In genomic region chr5:146825033-146825432, GRCh38 we compare ENCODE assay signal across 9 cellular contexts. TPM values are rescaled to one million over a fixed set of nuclear protein-coding genes. Genes with fewer than 3 reads are reported as not detected.
A peak's percentile ranks its signal among the peaks of the same experiment; 100 is the strongest.
DNase-seq lines count a peak whose midpoint lies in the region; ATAC-seq and TF ChIP-seq lines count a peak whose summit lies in the region.
"Had no signal": no experiment of that assay in that cellular context is flagged by ENCODE, and none has a peak within 500 bp of the region (broad histone marks: within the 10 kb centered on the region; RNA-seq: fewer than 3 reads in every experiment).

No MANE protein-coding gene starts in this region.

- no peak overlapping the region for H3K27ac Mint-ChIP-seq in Calu3 (ENCODE audit: unreplicated experiment)

- dilution Hi-C loops in IMR-90 (cut with HindIII; ENCODE audit: low sequenced_read_pairs, unreplicated experiment): no loop called here

- no peaks in the 10 kb centered on the region for H4K20me1 ChIP-seq in IMR-90 (ENCODE audit: insufficient read depth, low read length)

- H3K4me1 ChIP-seq in IMR-90 (ENCODE audit: control insufficient read depth, insufficient read depth, low read length): no peaks in the 10 kb centered on the region
- no peaks in the 10 kb centered on the region for H3K4me1 ChIP-seq in adrenal gland (replicated peaks in 1 of 2)
- peaks cover 0 to 6% (median 3%) of the 10 kb centered on the region in 4 donors for H3K4me1 ChIP-seq in esophagus muscularis mucosa

- no peak overlapping the region for H3K9ac ChIP-seq in IMR-90 (ENCODE audit: low read depth, low read length)

- no peak overlapping the region for H2BK5ac ChIP-seq in IMR-90 (ENCODE audit: low read depth, low read length, poor library complexity, severe bottlenecking)

- BruUV-seq in Calu3 (replicated peaks; lab: Mats Ljungman, UMichigan): no TSS peak
- no TSS peak for BruUV-seq in IMR-90 (replicated peaks; lab: Mats Ljungman, UMichigan)

- H2AK9ac ChIP-seq in IMR-90 (replicated peaks; ENCODE audit: low read depth, low read length, poor library complexity): no peak overlapping the region

- H3K27me3 ChIP-seq in IMR-90 (ENCODE audit: control insufficient read depth, insufficient read depth, low read length): no peaks in the 10 kb centered on the region
- no peaks in the 10 kb centered on the region for H3K27me3 ChIP-seq in adrenal gland
- no peaks in the 10 kb centered on the region for H3K27me3 ChIP-seq in esophagus muscularis mucosa

- peaks cover 2% of the 10 kb centered on the region; the same call in 1 of the 2 replicates for H3K9me3 ChIP-seq in IMR-90 (ENCODE audit: control insufficient read depth, insufficient read depth, low read length)
- H3K9me3 ChIP-seq in adrenal gland (replicated peaks in 1 of 3): no peaks in the 10 kb centered on the region
- no peaks in the 10 kb centered on the region for H3K9me3 ChIP-seq in esophagus muscularis mucosa

- no peak overlapping the region for H2BK120ac ChIP-seq in IMR-90 (ENCODE audit: low read depth, low read length)

- ATAC-seq in IMR-90 (ENCODE audit: low read depth): no peak
- peak; percentile 59 for ATAC-seq in left lobe of liver
- no peak for ATAC-seq in HG02678 (IDR thresholded peaks at IDR 0.05; ENCODE audit: unreplicated experiment)

- H3K18ac ChIP-seq in IMR-90 (ENCODE audit: low read depth, low read length): no peak overlapping the region

- H4K8ac ChIP-seq in IMR-90 (ENCODE audit: low read depth in 2 of 2, low read length in 2 of 2): no peak overlapping the region

- H3K36me3 ChIP-seq in IMR-90 (ENCODE audit: control insufficient read depth, insufficient read depth, low read length) (no peaks in the 10 kb centered on the region), adrenal gland (replicated peaks in 1 of 2) (no peaks in the 10 kb centered on the region), esophagus muscularis mucosa (no peaks in the 10 kb centered on the region)

- WGBS in IMR-90 (ENCODE audit: extremely low coverage in 2 of 2, insufficient read length in 1 of 2), 2 experiments: 0% methylated on average over 3 of the region's 5 CpGs; no CpG with 5 or more reads in 1 of the 2 experiments
- WGBS in adrenal gland, 4 donors: 19 to 26% (median 21%) methylated on average over 5 of the region's 5 CpGs
- 27% methylated on average over 5 of the region's 5 CpGs for WGBS in esophagus muscularis mucosa

- TF ChIP-seq CTCF in Calu3 (IDR thresholded peaks at IDR 0.05; ENCODE audit: unreplicated experiment): no peak
- no peak for TF ChIP-seq CTCF in IMR-90 (conservative IDR thresholded peaks at IDR 0.05; ENCODE audit: low read depth, low read length)
- TF ChIP-seq CTCF in adrenal gland (IDR thresholded peaks at IDR 0.05): no peak
- TF ChIP-seq CTCF in esophagus muscularis mucosa (IDR thresholded peaks at IDR 0.05): no peak

- H3K4me3 Mint-ChIP-seq in Calu3 (ENCODE audit: low read depth, unreplicated experiment): no peak overlapping the region

- TF ChIP-seq EP300 in esophagus muscularis mucosa (IDR thresholded peaks at IDR 0.05): no peak

- intact Hi-C loops in Calu3 (cut with micrococcal nuclease; ENCODE audit: unreplicated experiment) (no loop called here), IMR-90 (cut with micrococcal nuclease) (no loop called here), adrenal gland (cut with DNase I) (no loop called here), esophagus muscularis mucosa (cut with DNase I) (no loop called here)

- no peak overlapping the region for H3K14ac ChIP-seq in IMR-90 (replicated peaks; ENCODE audit: low read depth, low read length)

- H3K4me3 ChIP-seq in IMR-90 (ENCODE audit: insufficient read depth, low read depth, low read length) (no peak overlapping the region), adrenal gland (no peak overlapping the region), esophagus muscularis mucosa (no peak overlapping the region)

- peaks cover 18% of the 10 kb centered on the region for H3K27me3 Mint-ChIP-seq in Calu3 (ENCODE audit: unreplicated experiment)

- H4K5ac ChIP-seq in IMR-90 (ENCODE audit: low read depth, low read length): no peak overlapping the region

- H3K36me3 Mint-ChIP-seq in Calu3 (ENCODE audit: insufficient read depth, unreplicated experiment): no peaks in the 10 kb centered on the region

- TF ChIP-seq POLR2A in IMR-90 (IDR thresholded peaks at IDR 0.05; ENCODE audit: low read depth, low read length) (no peak), adrenal gland (IDR thresholded peaks at IDR 0.05) (no peak), esophagus muscularis mucosa (IDR thresholded peaks at IDR 0.05; ENCODE audit: low read depth) (no peak)

- CTCF ChIA-PET in Calu3 (lab: Charles Lee) (interaction anchor here (0.5 to 0.7 kb wide), 2 partner anchors 197 to 1478 kb away, joined by 3 read pairs; no protein-coding TSS in a partner anchor), IMR-90 (lab: Yijun Ruan, JAX) (no interaction called here)

- DNase-seq in Calu3 (peak; percentile 58), IMR-90 (peak; percentile 11), adrenal gland (peak; percentile 24 to 70 (median 53)), left lobe of liver (ENCODE audit: low spot score) (no peak), esophagus muscularis mucosa (ENCODE audit: extremely low spot score) (no peak), NCI-H1436 (lab: John Stamatoyannopoulos, UW) (no peak), NK-92 (lab: John Stamatoyannopoulos, UW; ENCODE audit: unreplicated experiment) (no peak)
- DNase-seq: NCI-H1092 treated with DMSO at 0.1 percent for 48 hours had no signal

- TF ChIP-seq RAD21 in IMR-90 (IDR thresholded peaks at IDR 0.05; ENCODE audit: low read length): no peak

- no peaks in the 10 kb centered on the region for H3K79me1 ChIP-seq in IMR-90 (ENCODE audit: low read depth in 1 of 2, low read length in 2 of 2)

- no peak overlapping the region for H2BK15ac ChIP-seq in IMR-90 (ENCODE audit: low read depth, low read length)

- POLR2A ChIA-PET in IMR-90 (lab: Charles Lee; ENCODE audit: unreplicated experiment): no interaction called here

- no peak overlapping the region for H3K4me2 ChIP-seq in IMR-90 (ENCODE audit: low read depth, low read length)

- H3K56ac ChIP-seq in IMR-90 (ENCODE audit: extremely low read depth, insufficient read depth, low read length): no peak overlapping the region

- no peaks in the 10 kb centered on the region for H3K9me1 ChIP-seq in IMR-90 (ENCODE audit: insufficient read depth, low read length)

- H3K4me1 Mint-ChIP-seq in Calu3 (ENCODE audit: low read depth, unreplicated experiment): no peaks in the 10 kb centered on the region

- in situ Hi-C loops in IMR-90 (cut with MboI; ENCODE audit: low sequenced_read_pairs): no loop called here

- H4K91ac ChIP-seq in IMR-90 (ENCODE audit: insufficient read depth, low read depth, low read length): no peak overlapping the region

- H3K4ac ChIP-seq in IMR-90 (ENCODE audit: low read depth, low read length): no peak overlapping the region

- H2AK5ac ChIP-seq in IMR-90 (ENCODE audit: low read depth, low read length): no peak overlapping the region

- H3K27ac ChIP-seq in IMR-90 (ENCODE audit: insufficient read depth, low read length) (no peak overlapping the region), adrenal gland (no peak overlapping the region), esophagus muscularis mucosa (replicated peaks in 1 of 4) (no peak overlapping the region)

- H2BK20ac ChIP-seq in IMR-90 (ENCODE audit: low read depth, low read length): no peak overlapping the region

- no peak overlapping the region for H2AFZ ChIP-seq in IMR-90 (replicated peaks; ENCODE audit: low read length, poor library complexity)

- H3K9me3 Mint-ChIP-seq in Calu3 (ENCODE audit: low read depth, unreplicated experiment): no peaks in the 10 kb centered on the region

- H3K23ac ChIP-seq in IMR-90 (ENCODE audit: low read depth, low read length): no peak overlapping the region

TF ChIP-seq in IMR-90, 13 proteins besides CTCF, POLR2A, EP300 and RAD21 (continues in another document):
- TF ChIP-seq NFE2L2 (IDR thresholded peaks at IDR 0.05; ENCODE audit: low read depth, low read length) (no peak), MXI1 (IDR thresholded peaks at IDR 0.05; ENCODE audit: borderline replicate concordance, low read depth, low read length) (no peak), BHLHE40 (IDR thresholded peaks at IDR 0.05; ENCODE audit: low read depth, low read length) (no peak), ELK1 (IDR thresholded peaks at IDR 0.05; ENCODE audit: borderline replicate concordance, low read depth, low read length) (no peak), MAZ (IDR thresholded peaks at IDR 0.05; ENCODE audit: borderline replicate concordance, low read depth, low read length) (no peak), RFX5 (IDR thresholded peaks at IDR 0.05; ENCODE audit: low read depth, low read length) (no peak), CEBPB (IDR thresholded peaks at IDR 0.05; ENCODE audit: low read depth, low read length) (no peak), FOS (IDR thresholded peaks at IDR 0.05; ENCODE audit: low read depth, low read length) (no peak), SMC3 (IDR thresholded peaks at IDR 0.05; ENCODE audit: low read depth, low read length) (no peak), MAFK (IDR thresholded peaks at IDR 0.05; ENCODE audit: low read depth, low read length) (no peak), RCOR1 (IDR thresholded peaks at IDR 0.05; ENCODE audit: insufficient replicate concordance, low read length) (no peak)
- TF ChIP-seq, protein P1, sequence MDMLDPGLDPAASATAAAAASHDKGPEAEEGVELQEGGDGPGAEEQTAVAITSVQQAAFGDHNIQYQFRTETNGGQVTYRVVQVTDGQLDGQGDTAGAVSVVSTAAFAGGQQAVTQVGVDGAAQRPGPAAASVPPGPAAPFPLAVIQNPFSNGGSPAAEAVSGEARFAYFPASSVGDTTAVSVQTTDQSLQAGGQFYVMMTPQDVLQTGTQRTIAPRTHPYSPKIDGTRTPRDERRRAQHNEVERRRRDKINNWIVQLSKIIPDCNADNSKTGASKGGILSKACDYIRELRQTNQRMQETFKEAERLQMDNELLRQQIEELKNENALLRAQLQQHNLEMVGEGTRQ (IDR thresholded peaks at IDR 0.05; ENCODE audit: low read depth, low read length): no peak

RNA-seq across cellular contexts. Expression of gene PPP2R2B, which starts 53.5 kb away (rescaled TPM):
- total RNA-seq in Calu3 (2022) (1.2 TPM in 1 of 2 replicates, not detected in the other), IMR-90 (2012; rRNA removed) (not detected in 2 replicates), adrenal gland (10 to 100 TPM in 1 of 8 donors, 1 to 10 TPM in 6, under 1 TPM in 1; 0.35 to 11.7 (median 5.4) TPM), left lobe of liver (0.03 TPM), esophagus muscularis mucosa (1 to 10 TPM; 1.2 to 4.0 (median 2.1) TPM)
- polyA plus RNA-seq in IMR-90 (2012; rRNA removed) (not detected in 2 replicates), adrenal gland (1 to 10 TPM; 2.7 to 6.8 (median 4.6) TPM)
- not detected in 2 replicates for polyA plus RNA-seq in IMR-90 (2012; cell fraction: cytosol; rRNA removed)
- not detected in 2 replicates for polyA plus RNA-seq in IMR-90 (2012; cell fraction: nucleus; rRNA removed; ENCODE audit: low replicate concordance)

Comparison
In these comparisons a context has a peak if more than half of its experiments do, and no peak if none do; other contexts are left out.
1. DNase-seq: peak in Calu3 (single experiment), IMR-90 (single experiment) and adrenal gland (7 of 7); none in left lobe of liver (single experiment), esophagus muscularis mucosa (single experiment), NCI-H1436 (single experiment) and NK-92 (single experiment).